Comparison of ENCODE assay signal across 17 cellular contexts in the genomic region with DNA sequence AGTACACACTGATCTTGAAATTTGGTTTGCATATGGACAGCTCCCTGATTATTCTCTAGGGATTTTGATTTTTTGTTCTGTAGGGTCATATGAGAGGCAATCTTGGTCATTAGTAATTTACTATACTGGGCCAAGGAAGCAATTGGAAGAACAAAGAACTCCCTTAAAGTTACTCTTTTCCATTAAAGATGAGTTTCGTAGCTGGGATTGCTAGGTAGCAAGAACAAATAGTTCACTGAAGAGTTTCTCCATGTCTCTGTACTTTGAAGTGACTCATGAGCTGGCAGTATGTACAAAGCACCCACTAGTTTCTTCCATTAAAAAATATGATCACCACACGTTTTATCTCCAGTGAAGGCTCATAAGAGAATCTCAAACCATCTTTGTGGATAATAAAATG.
"Had no signal": no experiment of that assay in that cellular context is flagged by ENCODE, and none has a peak within 500 bp of the region (broad histone marks: within the 10 kb centered on the region; RNA-seq: fewer than 3 reads in every experiment).

No MANE protein-coding gene starts in this region.

- H3K9me3 Mint-ChIP-seq: activated T-helper 2 cell treated with anti-CD3 and anti-CD28 coated beads, Interferon-gamma antibody, Interleukin-2, Interleukin-4, amounts not matched to agents 10 μg/mL and 5 μg/mL and 100 μg/mL, durations not matched to agents 14 hours and 24 hours and 36 hours had no signal

- H3K36me3 Mint-ChIP-seq: activated CD4-positive, alpha-beta memory T cell treated with anti-CD3 and anti-CD28 coated beads for 36 hours; stimulated activated memory B cell treated with anti-CD40 and anti-IgM and Interleukin-4, amounts not matched to agents 10 μg/mL and 1 μg/mL and 100 μg/mL, for 72 hours had no signal

- H3K27ac Mint-ChIP-seq: activated CD4-positive, alpha-beta memory T cell treated with anti-CD3 and anti-CD28 coated beads for 36 hours; activated CD4-positive, alpha-beta T cell treated with anti-CD3 and anti-CD28 coated beads for 36 hours; activated CD8-positive, alpha-beta memory T cell treated with anti-CD3 and anti-CD28 coated beads, Interleukin-2, amount 10 ng/mL, durations not matched to agents 7 days and 5 days; activated naive CD4-positive, alpha-beta T cell treated with anti-CD3 and anti-CD28 coated beads for 36 hours; activated T-helper 2 cell treated with anti-CD3 and anti-CD28 coated beads, Interferon-gamma antibody, Interleukin-2, Interleukin-4, amounts not matched to agents 10 μg/mL and 5 μg/mL and 100 μg/mL, durations not matched to agents 14 hours and 24 hours and 36 hours; nephron; stimulated activated memory B cell treated with anti-CD40 and anti-IgM and Interleukin-4, amounts not matched to agents 10 μg/mL and 1 μg/mL and 100 μg/mL, for 72 hours; T-helper 17 cell had no signal

- H3K27ac ChIP-seq: colonic mucosa, tibial nerve, uterus had no signal

- H3K27me3 ChIP-seq: colonic mucosa, tibial nerve, uterus had no signal

- ATAC-seq: activated CD4-positive, alpha-beta T cell treated with anti-CD3 and anti-CD28 coated beads for 36 hours; activated CD8-positive, alpha-beta memory T cell treated with anti-CD3 and anti-CD28 coated beads, Interleukin-2, amount 10 ng/mL, durations not matched to agents 7 days and 5 days; esophagus mucosa; sciatic nerve; stimulated activated memory B cell treated with anti-CD40 and anti-IgM and Interleukin-4, amounts not matched to agents 10 μg/mL and 1 μg/mL and 100 μg/mL, for 72 hours; T-helper 17 cell had no signal

- H3K9me3 ChIP-seq: colonic mucosa, tibial nerve, uterus had no signal

- H3K4me3 ChIP-seq: colonic mucosa, tibial nerve, uterus had no signal

- H3K4me1 Mint-ChIP-seq: activated CD4-positive, alpha-beta T cell treated with anti-CD3 and anti-CD28 coated beads for 36 hours; nephron; T-helper 17 cell had no signal

- DNase-seq: activated CD4-positive, alpha-beta memory T cell treated with anti-CD3 and anti-CD28 coated beads for 36 hours; activated CD4-positive, alpha-beta T cell treated with anti-CD3 and anti-CD28 coated beads for 36 hours; activated CD8-positive, alpha-beta memory T cell treated with anti-CD3 and anti-CD28 coated beads, Interleukin-2, amount 10 ng/mL, durations not matched to agents 7 days and 5 days; activated naive CD4-positive, alpha-beta T cell treated with anti-CD3 and anti-CD28 coated beads for 36 hours; activated T-cell treated with anti-CD3 and anti-CD28 coated beads, Interleukin-2, amount 50 U/mL, for 1 hour; colonic mucosa; foreskin melanocyte; head of caudate nucleus; stimulated activated CD4-positive, alpha-beta T cell treated with anti-CD3 and anti-CD28 coated beads, Interleukin-1b, Interleukin-23, amount 100 ng/mL, for 48 hours; T-helper 17 cell; uterus had no signal

- H3K4me3 Mint-ChIP-seq: activated CD4-positive, alpha-beta memory T cell treated with anti-CD3 and anti-CD28 coated beads for 36 hours; activated CD4-positive, alpha-beta T cell treated with anti-CD3 and anti-CD28 coated beads for 36 hours; activated CD8-positive, alpha-beta memory T cell treated with anti-CD3 and anti-CD28 coated beads, Interleukin-2, amount 10 ng/mL, durations not matched to agents 7 days and 5 days; activated naive CD4-positive, alpha-beta T cell treated with anti-CD3 and anti-CD28 coated beads for 36 hours; nephron; stimulated activated memory B cell treated with anti-CD40 and anti-IgM and Interleukin-4, amounts not matched to agents 10 μg/mL and 1 μg/mL and 100 μg/mL, for 72 hours; T-helper 17 cell had no signal

- H3K27me3 Mint-ChIP-seq: activated CD4-positive, alpha-beta memory T cell treated with anti-CD3 and anti-CD28 coated beads for 36 hours; activated CD4-positive, alpha-beta T cell treated with anti-CD3 and anti-CD28 coated beads for 36 hours; activated CD8-positive, alpha-beta memory T cell treated with anti-CD3 and anti-CD28 coated beads, Interleukin-2, amount 10 ng/mL, durations not matched to agents 7 days and 5 days; stimulated activated memory B cell treated with anti-CD40 and anti-IgM and Interleukin-4, amounts not matched to agents 10 μg/mL and 1 μg/mL and 100 μg/mL, for 72 hours; T-helper 17 cell had no signal

- H3K36me3 ChIP-seq: colonic mucosa, uterus had no signal

- H3K4me1 ChIP-seq: colonic mucosa, uterus had no signal
